Comparison of ENCODE assay signal across 8 cellular contexts in the genomic region with DNA sequence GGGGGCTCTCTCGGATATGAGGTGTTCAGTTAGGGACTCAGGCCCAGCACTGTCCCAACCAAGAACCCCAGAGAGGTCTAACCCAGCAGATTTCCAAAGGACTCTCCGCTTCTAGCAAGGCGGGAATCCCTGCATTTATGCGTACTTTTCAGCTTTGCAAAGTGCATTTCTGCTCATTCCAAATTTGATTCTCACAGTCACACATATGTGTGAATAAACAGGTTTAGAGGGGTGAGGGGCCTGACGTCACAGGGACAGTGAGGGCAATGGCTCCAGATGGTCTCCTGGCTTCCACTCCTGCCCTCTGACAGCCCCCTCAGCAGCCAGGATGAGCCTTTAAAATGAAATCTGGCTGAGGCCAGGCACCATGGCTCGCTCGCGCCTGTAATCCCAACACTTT. TPM values are rescaled to one million over a fixed set of nuclear protein-coding genes. Genes with fewer than 3 reads are reported as not detected.
DNase-seq lines count a peak whose midpoint lies in the region; ATAC-seq and TF ChIP-seq lines count a peak whose summit lies in the region.

No MANE protein-coding gene starts in this region.

- H3K27me3 ChIP-seq in Caco-2 (replicated peaks; ENCODE audit: control insufficient read depth, insufficient read depth, low read length) (no peaks in the 10 kb centered on the region), Karpas-422 (ENCODE audit: low read length) (no peaks in the 10 kb centered on the region), neutrophil (no peaks in the 10 kb centered on the region)

- peak overlapping the region; percentile 74 for H3K4me3 Mint-ChIP-seq in Caco-2 (ENCODE audit: unreplicated experiment)
- H3K4me3 Mint-ChIP-seq in central memory CD8-positive, alpha-beta T cell, result peak overlapping the region; percentile 88

- H3K4me3 ChIP-seq in Caco-2 (ENCODE audit: low read depth, low read length) (peak overlapping the region; percentile 89), Karpas-422 (ENCODE audit: low read length) (peak overlapping the region; percentile 68), neutrophil (ENCODE audit: low read depth in 1 of 2, low read length in 1 of 2) (peak overlapping the region; percentile 84 to 95)

- H3K27me3 Mint-ChIP-seq in Caco-2 (ENCODE audit: insufficient read depth, unreplicated experiment), result no peaks in the 10 kb centered on the region
- no peaks in the 10 kb centered on the region for H3K27me3 Mint-ChIP-seq in central memory CD8-positive, alpha-beta T cell

- no peaks in the 10 kb centered on the region; the same call in 1 of the 2 replicates for H4K20me1 ChIP-seq in Karpas-422 (ENCODE audit: insufficient read depth, low read depth, low read length)

- no peaks in the 10 kb centered on the region for H3K9me2 ChIP-seq in Karpas-422 (replicated peaks; ENCODE audit: insufficient read depth, low read length)

- H3K27ac Mint-ChIP-seq in Caco-2 (ENCODE audit: unreplicated experiment), result no peak overlapping the region
- H3K27ac Mint-ChIP-seq in central memory CD8-positive, alpha-beta T cell (ENCODE audit: low read depth), result peak overlapping the region; percentile 76

- H3K36me3 ChIP-seq in Caco-2 (ENCODE audit: control insufficient read depth, insufficient read depth, low read length) (no peaks in the 10 kb centered on the region), Karpas-422 (ENCODE audit: insufficient read depth, low read length) (no peaks in the 10 kb centered on the region; the same call in 1 of the 2 replicates), neutrophil (peaks cover 7% of the 10 kb centered on the region)

- H3K79me2 ChIP-seq in Karpas-422 (ENCODE audit: low read length), result peaks cover 43% of the 10 kb centered on the region

- POLR2A ChIA-PET in Caco-2 (lab: Charles Lee), result interaction anchor here (1.0 kb wide), 1 partner anchor 54 kb away, joined by 3 read pairs; no protein-coding TSS in a partner anchor

- CTCF ChIA-PET in Caco-2 (lab: Charles Lee), result no interaction called here

- H3K27ac ChIP-seq in Karpas-422 (ENCODE audit: low read length) (peak overlapping the region; percentile 98), neutrophil (peak overlapping the region; percentile 97)

- H3K9me3 Mint-ChIP-seq in Caco-2 (ENCODE audit: unreplicated experiment), result no peaks in the 10 kb centered on the region
- no peaks in the 10 kb centered on the region for H3K9me3 Mint-ChIP-seq in central memory CD8-positive, alpha-beta T cell

- TF ChIP-seq CTCF in Caco-2 (IDR thresholded peaks at IDR 0.05; ENCODE audit: insufficient read depth in 1 of 2, low read depth in 1 of 2, low read length in 1 of 2, severe bottlenecking in 1 of 2, unreplicated experiment in 1 of 2) (no peak), neutrophil (IDR thresholded peaks at IDR 0.05) (no peak)

- no peaks in the 10 kb centered on the region for H3K9me3 ChIP-seq in Caco-2
- H3K9me3 ChIP-seq in Karpas-422 (ENCODE audit: low read length), result no peaks in the 10 kb centered on the region
- no peaks in the 10 kb centered on the region for H3K9me3 ChIP-seq in neutrophil

- H3K9ac ChIP-seq in Karpas-422 (ENCODE audit: low read length), result peak overlapping the region; percentile 73

- no peak for ATAC-seq in central memory CD8-positive, alpha-beta T cell (replicated peaks; ENCODE audit: extremely low read depth, poor library complexity, severe bottlenecking)
- ATAC-seq in GM19397 (IDR thresholded peaks at IDR 0.05; ENCODE audit: unreplicated experiment) (no peak), GM18867 (IDR thresholded peaks at IDR 0.05; ENCODE audit: unreplicated experiment) (no peak)

- H3K36me3 Mint-ChIP-seq in Caco-2 (ENCODE audit: insufficient read depth, unreplicated experiment), result peaks cover 7% of the 10 kb centered on the region
- peaks cover 32% of the 10 kb centered on the region for H3K36me3 Mint-ChIP-seq in central memory CD8-positive, alpha-beta T cell (ENCODE audit: insufficient read depth)

- no TSS peak for BruUV-seq in Caco-2 (replicated peaks; lab: Mats Ljungman, UMichigan)

- no peaks in the 10 kb centered on the region for H3K4me1 ChIP-seq in Caco-2
- H3K4me1 ChIP-seq in Karpas-422 (ENCODE audit: low read length), result peaks cover 83% of the 10 kb centered on the region
- H3K4me1 ChIP-seq in neutrophil (ENCODE audit: control insufficient read depth in 1 of 2, insufficient read depth in 1 of 2, low read depth in 1 of 2, low read length in 1 of 2), result peaks cover 88 to 94% of the 10 kb centered on the region in 2 experiments

- intact Hi-C loops in Caco-2 (cut with micrococcal nuclease; ENCODE audit: unreplicated experiment), result no loop called here

- no peaks in the 10 kb centered on the region for H3K4me1 Mint-ChIP-seq in Caco-2 (ENCODE audit: low read depth, unreplicated experiment)
- H3K4me1 Mint-ChIP-seq in central memory CD8-positive, alpha-beta T cell, result peaks cover 66% of the 10 kb centered on the region

- H3K4me2 ChIP-seq in Karpas-422 (ENCODE audit: low read depth, low read length, poor library complexity, severe bottlenecking), result peak overlapping the region; percentile 78

- DNase-seq in Caco-2, result no peak
- DNase-seq in Karpas-422, result peak; percentile 54
- DNase-seq in central memory CD8-positive, alpha-beta T cell (ENCODE audit: low spot score in 2 of 2), result no peak
- no peak for DNase-seq in NOMO-1 treated with dmso at 0.1 percent for 144 hours (lab: John Stamatoyannopoulos, UW; ENCODE audit: unreplicated experiment)
- no peak for DNase-seq in GF-D8 (lab: John Stamatoyannopoulos, UW)

- no peak overlapping the region for H2AFZ ChIP-seq in Karpas-422 (ENCODE audit: low read length)

RNA-seq across cellular contexts. Expression of gene ECE1, which starts 0.9 kb away (rescaled TPM):
- 49.6 and 50.2 TPM in 2 replicates for total RNA-seq in Caco-2 (2022)
- total RNA-seq in Karpas-422 (2014; rRNA removed; shearing (Covaris generic); ENCODE audit: low replicate concordance), result 59.9 and 81.7 TPM in 2 replicates
